In genomic region chr5:18202147-18202546, GRCh38 we compare ENCODE assay signal across 21 cellular contexts.
DNase-seq lines count a peak whose midpoint lies in the region; ATAC-seq, FAIRE-seq and TF ChIP-seq lines count a peak whose summit lies in the region.
"Had no signal": no experiment of that assay in that cellular context is flagged by ENCODE, and none has a peak within 500 bp of the region (broad histone marks: within the 10 kb centered on the region; RNA-seq: fewer than 3 reads in every experiment).

No MANE protein-coding gene starts in this region.

- no peaks in the 10 kb centered on the region for H3K27me3 Mint-ChIP-seq in activated naive CD8-positive, alpha-beta T cell treated with anti-CD3 and anti-CD28 coated beads for 36 hours
- H3K27me3 Mint-ChIP-seq: CD4-positive, alpha-beta T cell; T-cell had no signal

- H3K27me3 ChIP-seq in adipocyte (replicated peaks; ENCODE audit: control insufficient read depth, insufficient read depth, low read length) (no peaks in the 10 kb centered on the region), HepG2 (ENCODE audit: control insufficient read depth in 1 of 2, insufficient read depth in 2 of 2, low read length in 2 of 2) (no peaks in the 10 kb centered on the region)
- H3K27me3 ChIP-seq: BE2C had no signal

- WGBS in HepG2 (ENCODE audit: low lambda C conversion rate) = 5% methylated on average over 2 of the region's 2 CpGs

- no peak for TF ChIP-seq RAD21 in HepG2 (CRISPR knock-in tag; IDR thresholded peaks at IDR 0.05)

- CTCF ChIA-PET in HepG2 (lab: Yijun Ruan, JAX; ENCODE audit: low intra/inter-chr PET ratio, low total read pairs) = no interaction called here

- no peak overlapping the region for H3K27ac Mint-ChIP-seq in activated naive CD8-positive, alpha-beta T cell treated with anti-CD3 and anti-CD28 coated beads for 36 hours
- H3K27ac Mint-ChIP-seq: CD4-positive, alpha-beta T cell; T-cell had no signal

- POLR2A ChIA-PET in HepG2 (lab: Yijun Ruan, JAX) = no interaction called here

- H3K9me3 ChIP-seq in adipocyte (ENCODE audit: control insufficient read depth, low read length) (peaks cover 10% of the 10 kb centered on the region), HepG2 (ENCODE audit: low read length) (peaks cover 73% of the 10 kb centered on the region)
- H3K9me3 ChIP-seq: BE2C had no signal

- peak; percentile 2 to 14 for DNase-seq in AML-193 (lab: John Stamatoyannopoulos, UW)
- peak; percentile 20 to 29 for DNase-seq in Kasumi-1 (lab: John Stamatoyannopoulos, UW)
- peak; percentile 36 for DNase-seq in adipocyte (ENCODE audit: low read depth)
- DNase-seq in HepG2 (ENCODE audit: low spot score) = no peak
- no peak for DNase-seq in activated naive CD8-positive, alpha-beta T cell treated with anti-CD3 and anti-CD28 coated beads for 36 hours
- no peak for DNase-seq in substantia nigra (lab: John Stamatoyannopoulos, UW)
- DNase-seq: BE2C; Calu3; CD4-positive, alpha-beta T cell; DMS79 treated with DMSO at 0.1 percent for 48 hours; HCEC 1CT; NCI-H1092 treated with DMSO at 0.1 percent for 48 hours; NCI-H1694; NCI-H345; NCI-H526; NK-92 treated with Interleukin-12 subunit alpha and Interleukin-12 subunit beta, amount 100 ng/mL, for 24 hours; PC-9; T-cell had no signal

- no peak overlapping the region for H3K4me3 Mint-ChIP-seq in activated naive CD8-positive, alpha-beta T cell treated with anti-CD3 and anti-CD28 coated beads for 36 hours
- H3K4me3 Mint-ChIP-seq: CD4-positive, alpha-beta T cell; T-cell had no signal

- no peaks in the 10 kb centered on the region for H4K20me1 ChIP-seq in HepG2 (ENCODE audit: insufficient read depth, low read length)

- ATAC-seq in HepG2 (no peak), HG03045 (IDR thresholded peaks at IDR 0.05; ENCODE audit: unreplicated experiment) (no peak)
- ATAC-seq: T-cell had no signal

- H3K27ac ChIP-seq in HepG2 (ENCODE audit: extremely low read length, insufficient read depth, low read length) (no peak overlapping the region), substantia nigra (ENCODE audit: low read depth, low read length, poor library complexity, severe bottlenecking) (no peak overlapping the region)
- H3K27ac ChIP-seq: HL-60, PC-9 had no signal

- H3K79me2 ChIP-seq in HepG2 (ENCODE audit: insufficient read depth, low read length) = no peaks in the 10 kb centered on the region

- intact Hi-C loops in HepG2 (cut with micrococcal nuclease; ENCODE audit: unreplicated experiment) = no loop called here

- H3K4me1 ChIP-seq in adipocyte (ENCODE audit: control insufficient read depth, insufficient read depth, low read length) (no peaks in the 10 kb centered on the region), HepG2 (ENCODE audit: insufficient read depth, low read length) (no peaks in the 10 kb centered on the region)
- H3K4me1 ChIP-seq: BE2C had no signal

- peaks cover 16% of the 10 kb centered on the region for H3K9me3 Mint-ChIP-seq in activated naive CD8-positive, alpha-beta T cell treated with anti-CD3 and anti-CD28 coated beads for 36 hours

- no peak for TF ChIP-seq CTCF in HepG2 (CRISPR knock-in tag; IDR thresholded peaks at IDR 0.05)

- TF ChIP-seq EP300 in HepG2 (IDR thresholded peaks at IDR 0.05; ENCODE audit: low read depth in 2 of 2, low read length in 2 of 2) = no peak
- TF ChIP-seq EP300 in HepG2 (CRISPR knock-in tag; IDR thresholded peaks at IDR 0.05; ENCODE audit: borderline replicate concordance) = no peak

- no peak overlapping the region for H3K4me2 ChIP-seq in HepG2 (ENCODE audit: low read depth, low read length)
- H3K4me2 ChIP-seq: PC-9 had no signal

- H3K9ac ChIP-seq in adipocyte (ENCODE audit: low read length) (no peak overlapping the region), HepG2 (ENCODE audit: insufficient read depth, low read depth, low read length) (no peak overlapping the region)

- FAIRE-seq in HepG2 (lab: Jason Lieb, UNC) = no peak
- FAIRE-seq: HTR-8/SVneo had no signal

- no peaks in the 10 kb centered on the region for H3K36me3 Mint-ChIP-seq in activated naive CD8-positive, alpha-beta T cell treated with anti-CD3 and anti-CD28 coated beads for 36 hours
- H3K36me3 Mint-ChIP-seq: T-cell had no signal

- BruUV-seq in HepG2 (replicated peaks; lab: Mats Ljungman, UMichigan) = no TSS peak

- no peak for TF ChIP-seq POLR2A in HepG2 (IDR thresholded peaks at IDR 0.05; ENCODE audit: insufficient read depth in 1 of 2, low read depth in 2 of 2, low read length in 2 of 2)

- in situ Hi-C loops in HepG2 (cut with HindIII; ENCODE audit: extremely low pct_ligation_motif_present, low pct_unique_long_range_greater_than_20kb) = no loop called here

- H3K4me1 Mint-ChIP-seq in activated naive CD8-positive, alpha-beta T cell treated with anti-CD3 and anti-CD28 coated beads for 36 hours = no peaks in the 10 kb centered on the region
- H3K4me1 Mint-ChIP-seq: T-cell had no signal

- H3K4me3 ChIP-seq in adipocyte (ENCODE audit: low read length) = no peak overlapping the region
- H3K4me3 ChIP-seq in HepG2 (replicated peaks in 1 of 3; ENCODE audit: insufficient read depth in 1 of 3, low read depth in 2 of 3, low read length in 3 of 3) = no peak overlapping the region
- H3K4me3 ChIP-seq: PC-9 had no signal

- H3K36me3 ChIP-seq in adipocyte (ENCODE audit: control insufficient read depth, insufficient read depth, low read length, severe bottlenecking) (no peaks in the 10 kb centered on the region), HepG2 (replicated peaks in 1 of 2; ENCODE audit: control insufficient read depth in 1 of 2, insufficient read depth in 2 of 2, low read length in 2 of 2) (no peaks in the 10 kb centered on the region)
- H3K36me3 ChIP-seq: BE2C had no signal

- H2AFZ ChIP-seq in HepG2 (ENCODE audit: low read length) = no peak overlapping the region
- H2AFZ ChIP-seq: PC-9 had no signal

TF ChIP-seq in HepG2, 621 proteins besides CTCF, POLR2A, EP300 and RAD21:
- TF ChIP-seq ZBTB8A (CRISPR knock-in tag; IDR thresholded peaks at IDR 0.05; ENCODE audit: borderline replicate concordance, low read depth) (no peak), PCBP1 (IDR thresholded peaks at IDR 0.05; ENCODE audit: borderline replicate concordance, low read depth, low read length) (no peak), ZBTB7B (CRISPR knock-in tag; IDR thresholded peaks at IDR 0.05) (no peak), CEBPB (IDR thresholded peaks at IDR 0.05; ENCODE audit: borderline replicate concordance, low read depth, low read length) (0 out of 2 replicates have a peak, but pooled peaks have one; percentile 37)

Comparison
In these comparisons a context has a peak if more than half of its experiments do, and no peak if none do; other contexts are left out.
1. DNase-seq: peak in AML-193 (2 of 2), Kasumi-1 (2 of 2) and adipocyte (single experiment); none in HepG2 (single experiment), activated naive CD8-positive, alpha-beta T cell treated with anti-CD3 and anti-CD28 coated beads for 36 hours (single experiment) and substantia nigra (0 of 49).